ENCODE assay signal across 8 cellular contexts in the genomic region with DNA sequence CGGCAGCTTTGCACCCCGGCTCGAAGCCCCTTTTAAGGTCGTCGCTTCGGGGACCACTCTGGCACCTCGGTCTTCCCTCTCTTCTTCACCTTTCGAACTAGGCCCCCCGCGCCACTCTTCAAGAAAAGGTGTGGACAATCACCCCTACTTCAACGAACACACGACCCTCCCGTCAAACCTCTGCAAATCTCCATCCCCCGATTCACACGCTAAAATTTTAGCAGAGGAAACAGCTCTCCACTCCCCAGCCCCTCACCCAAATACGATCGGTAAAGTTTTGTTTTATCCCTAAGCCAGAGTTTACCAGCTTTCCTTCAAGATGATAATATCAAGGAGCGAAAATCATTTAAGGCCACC.
DNase-seq lines count a peak whose midpoint lies in the region; ATAC-seq and TF ChIP-seq lines count a peak whose summit lies in the region.

No MANE protein-coding gene starts in this region.

- H3K36me3 Mint-ChIP-seq in CD4-positive, alpha-beta memory T cell = peaks cover 0 to 15% of the 10 kb centered on the region in 2 donors

- H3K27me3 Mint-ChIP-seq in CD4-positive, alpha-beta memory T cell = no peaks in the 10 kb centered on the region

- 16 to 17% (median 17%) methylated on average over 18 of the region's 18 CpGs for WGBS in ovary, 3 donors

- no peaks in the 10 kb centered on the region for H3K27me3 ChIP-seq in CD4-positive, alpha-beta memory T cell (ENCODE audit: insufficient read depth, low read length)
- H3K27me3 ChIP-seq in RWPE2 (ENCODE audit: insufficient read depth, poor library complexity, severe bottlenecking) (no peaks in the 10 kb centered on the region), ovary (no peaks in the 10 kb centered on the region)

- peaks cover 70 to 87% (median 77%) of the 10 kb centered on the region in 4 donors for H3K4me1 Mint-ChIP-seq in CD4-positive, alpha-beta memory T cell

- peak overlapping the region; percentile 83 to 98 (median 95) for H3K27ac Mint-ChIP-seq in CD4-positive, alpha-beta memory T cell

- no peak for TF ChIP-seq POLR2A in ovary (IDR thresholded peaks at IDR 0.05)

- H3K4me3 Mint-ChIP-seq in CD4-positive, alpha-beta memory T cell = peak overlapping the region; percentile 85 to 94 (median 91)

- H3K9me3 ChIP-seq in CD4-positive, alpha-beta memory T cell (ENCODE audit: control insufficient read depth in 1 of 2, low read length in 2 of 2) = no peaks in the 10 kb centered on the region
- no peaks in the 10 kb centered on the region for H3K9me3 ChIP-seq in RWPE2 (ENCODE audit: severe bottlenecking)
- H3K9me3 ChIP-seq in ovary = no peaks in the 10 kb centered on the region

- ATAC-seq in RWPE2 (ENCODE audit: low read depth) (no peak), HG03039 (IDR thresholded peaks at IDR 0.05; ENCODE audit: unreplicated experiment) (no peak)

- peaks cover 82% of the 10 kb centered on the region for H3K4me1 ChIP-seq in CD4-positive, alpha-beta memory T cell (ENCODE audit: insufficient read depth, low read length)
- H3K4me1 ChIP-seq in RWPE2 (ENCODE audit: insufficient read depth, poor library complexity, severe bottlenecking) = peaks cover 71% of the 10 kb centered on the region
- H3K4me1 ChIP-seq in ovary (ENCODE audit: insufficient read depth) = peaks cover 19% of the 10 kb centered on the region

- CTCF ChIA-PET in CD4-positive, alpha-beta memory T cell (lab: Charles Lee; ENCODE audit: partially characterized antibody) = interaction anchor here (1.2 to 3.2 kb wide), 3 partner anchors 13 to 21 kb away, joined by 4 to 18 read pairs (median 8); no protein-coding TSS in a partner anchor

- H3K9me3 Mint-ChIP-seq in CD4-positive, alpha-beta memory T cell = peaks cover 0 to 6% (median 0%) of the 10 kb centered on the region in 8 donors

- no peak for TF ChIP-seq EP300 in ovary (IDR thresholded peaks at IDR 0.05)

- intact Hi-C loops in CD4-positive, alpha-beta memory T cell (cut with micrococcal nuclease) = loop anchor here (5.0 kb wide), 3 partner anchors 76 to 696 kb away; partner anchors contain the start of gene MARCHF7
- intact Hi-C loops in ovary (cut with DNase I) = loop anchor here in 3 of 4 donors (10.0 kb wide), 3 partner anchors 73 to 557 kb away; partner anchors contain the start of gene RBMS1 (in 1 of the 3)

- no peaks in the 10 kb centered on the region for H3K36me3 ChIP-seq in CD4-positive, alpha-beta memory T cell (ENCODE audit: insufficient read depth, low read length)
- H3K36me3 ChIP-seq in RWPE2 (ENCODE audit: low read depth) (peaks cover 5% of the 10 kb centered on the region; the same call in 1 of the 2 replicates), ovary (no peaks in the 10 kb centered on the region)

- TF ChIP-seq CTCF in RWPE2 (IDR thresholded peaks at IDR 0.05; ENCODE audit: poor library complexity, severe bottlenecking) = no peak
- no peak for TF ChIP-seq CTCF in epithelial cell of proximal tubule (conservative IDR thresholded peaks at IDR 0.05; ENCODE audit: low read depth, low read length)
- TF ChIP-seq CTCF in ovary (IDR thresholded peaks at IDR 0.05) = no peak

- DNase-seq in CD4-positive, alpha-beta memory T cell = no peak
- DNase-seq in RWPE2 (ENCODE audit: low spot score) (no peak), epithelial cell of proximal tubule (ENCODE audit: low read depth) (no peak), ovary (no peak), HUDEP-2 (lab: John Stamatoyannopoulos, UW; ENCODE audit: unreplicated experiment in 76 of 76) (no peak), SHP77 (lab: John Stamatoyannopoulos, UW) (no peak), DMS53 (lab: John Stamatoyannopoulos, UW) (no peak)

- POLR2A ChIA-PET in CD4-positive, alpha-beta memory T cell (lab: Charles Lee; ENCODE audit: partially characterized antibody) = interaction anchor here (0.9 to 6.6 kb wide), 11 partner anchors 10 to 85 kb away, joined by 3 to 52 read pairs (median 8); no protein-coding TSS in a partner anchor

- peak overlapping the region; percentile 43 for H3K27ac ChIP-seq in CD4-positive, alpha-beta memory T cell (ENCODE audit: low read depth, low read length)
- H3K27ac ChIP-seq in RWPE2 (ENCODE audit: poor library complexity, severe bottlenecking) (peak overlapping the region; percentile 83), ovary (peak overlapping the region; percentile 64 to 92)

- no peak overlapping the region for H3K4me3 ChIP-seq in CD4-positive, alpha-beta memory T cell (ENCODE audit: low read length in 2 of 2)
- H3K4me3 ChIP-seq in RWPE2 (ENCODE audit: severe bottlenecking) = peak overlapping the region; percentile 98
- peak overlapping the region; percentile 82 for H3K4me3 ChIP-seq in epithelial cell of proximal tubule (ENCODE audit: low read depth, low read length)
- H3K4me3 ChIP-seq in ovary = peak overlapping the region; percentile 78

Comparison
In these comparisons a context has a peak if more than half of its experiments do, and no peak if none do; other contexts are left out.
1. H3K4me3 ChIP-seq: peak in RWPE2 (single experiment), epithelial cell of proximal tubule (single experiment) and ovary (single experiment); none in CD4-positive, alpha-beta memory T cell (0 of 2).
2. Peak in every context shown above with its lines, with median percentiles within 50 percentile points of each other: H3K27ac ChIP-seq.